ENCODE assay signal across 9 cellular contexts in genomic region chr6:138817799-138818198, GRCh38. TPM values are rescaled to one million over a fixed set of nuclear protein-coding genes. Genes with fewer than 3 reads are reported as not detected.
DNase-seq lines count a peak whose midpoint lies in the region; ATAC-seq and TF ChIP-seq lines count a peak whose summit lies in the region.
"Had no signal": no experiment of that assay in that cellular context is flagged by ENCODE, and none has a peak within 500 bp of the region (broad histone marks: within the 10 kb centered on the region; RNA-seq: fewer than 3 reads in every experiment).

No MANE protein-coding gene starts in this region.

- POLR2A ChIA-PET in OCI-LY7 (lab: Charles Lee) = interaction anchor here (0.6 to 1.4 kb wide), 3 partner anchors 13 to 557 kb away, joined by 3 to 4 read pairs (median 3); partner anchors contain the start of gene CITED2

- peak overlapping the region; percentile 11; the same call in 1 of the 2 replicates for H2AFZ ChIP-seq in OCI-LY7 (ENCODE audit: low read length)

- peak overlapping the region; percentile 43 to 65 for H3K4me3 Mint-ChIP-seq in stimulated activated naive B cell treated with anti-CD40 and anti-IgM and Interleukin-4, amounts not matched to agents 10 μg/mL and 1 μg/mL and 100 μg/mL, for 72 hours

- H3K27ac ChIP-seq in OCI-LY7 (ENCODE audit: low read depth, low read length, poor library complexity, severe bottlenecking) = no peak overlapping the region
- H3K27ac ChIP-seq: thoracic aorta had no signal

- H3K27me3 Mint-ChIP-seq in stimulated activated naive B cell treated with anti-CD40 and anti-IgM and Interleukin-4, amounts not matched to agents 10 μg/mL and 1 μg/mL and 100 μg/mL, for 72 hours = peaks cover 0 to 3% of the 10 kb centered on the region in 2 donors

- no peaks in the 10 kb centered on the region for H4K20me1 ChIP-seq in OCI-LY7 (ENCODE audit: insufficient read depth, low read length)

- no peaks in the 10 kb centered on the region for H3K36me3 Mint-ChIP-seq in stimulated activated naive B cell treated with anti-CD40 and anti-IgM and Interleukin-4, amounts not matched to agents 10 μg/mL and 1 μg/mL and 100 μg/mL, for 72 hours

- intact Hi-C loops in OCI-LY7 (cut with micrococcal nuclease; ENCODE audit: unreplicated experiment) = loop anchor here (2.0 kb wide), 3 partner anchors 291 to 547 kb away; no protein-coding TSS in a partner anchor

- H3K79me2 ChIP-seq in OCI-LY7 (ENCODE audit: insufficient read depth, low read depth, low read length) = no peaks in the 10 kb centered on the region

- no peak overlapping the region for H3K4me3 ChIP-seq in H7 (ENCODE audit: insufficient read depth, low read depth, low read length)
- no peak overlapping the region for H3K4me3 ChIP-seq in OCI-LY7 (ENCODE audit: low read depth, low read length, poor library complexity, severe bottlenecking)
- no peak overlapping the region for H3K4me3 ChIP-seq in fibroblast of pulmonary artery (replicated peaks; ENCODE audit: low read depth, low read length)
- H3K4me3 ChIP-seq: thoracic aorta had no signal

- TF ChIP-seq CTCF in OCI-LY7 (conservative IDR thresholded peaks at IDR 0.05; ENCODE audit: low read length) (no peak), fibroblast of pulmonary artery (IDR thresholded peaks at IDR 0.05; ENCODE audit: low read length, missing control alignments) (no peak)

- H3K4me1 ChIP-seq in OCI-LY7 (ENCODE audit: insufficient read depth, low read length, poor library complexity, severe bottlenecking) = peaks cover 15% of the 10 kb centered on the region

- H3K9me2 ChIP-seq in OCI-LY7 (ENCODE audit: insufficient read depth, low read length) = no peaks in the 10 kb centered on the region

- CTCF ChIA-PET in OCI-LY7 (lab: Charles Lee; ENCODE audit: unreplicated experiment) = no interaction called here

- no peaks in the 10 kb centered on the region for H3K9me3 Mint-ChIP-seq in stimulated activated naive B cell treated with anti-CD40 and anti-IgM and Interleukin-4, amounts not matched to agents 10 μg/mL and 1 μg/mL and 100 μg/mL, for 72 hours

- no peaks in the 10 kb centered on the region for H3K9me3 ChIP-seq in OCI-LY7 (ENCODE audit: low read length)
- H3K9me3 ChIP-seq: thoracic aorta had no signal

- peak overlapping the region; percentile 99 for H3K27ac Mint-ChIP-seq in stimulated activated naive B cell treated with anti-CD40 and anti-IgM and Interleukin-4, amounts not matched to agents 10 μg/mL and 1 μg/mL and 100 μg/mL, for 72 hours

- DNase-seq in AG08396 (ENCODE audit: low spot score) = peak; percentile 52
- DNase-seq in H7 = peak; percentile 46
- no peak for DNase-seq in OCI-LY7 (ENCODE audit: low spot score)
- DNase-seq in fibroblast of pulmonary artery (ENCODE audit: low read depth) = peak; percentile 66
- DNase-seq in stimulated activated naive B cell treated with anti-CD40 and anti-IgM and Interleukin-4, amounts not matched to agents 10 μg/mL and 1 μg/mL and 100 μg/mL, for 72 hours = peak; percentile 73

- no peaks in the 10 kb centered on the region for H3K36me3 ChIP-seq in H7 (replicated peaks; ENCODE audit: control insufficient read depth, insufficient read depth, low read length)
- H3K36me3 ChIP-seq in OCI-LY7 (ENCODE audit: insufficient read depth, low read length) = no peaks in the 10 kb centered on the region
- H3K36me3 ChIP-seq: thoracic aorta had no signal

- no TSS peak for BruUV-seq in OCI-LY7 (replicated peaks; lab: Mats Ljungman, UMichigan)

- H3K4me1 Mint-ChIP-seq in stimulated activated naive B cell treated with anti-CD40 and anti-IgM and Interleukin-4, amounts not matched to agents 10 μg/mL and 1 μg/mL and 100 μg/mL, for 72 hours = peaks cover 34 to 53% of the 10 kb centered on the region in 2 donors

- H3K4me2 ChIP-seq in OCI-LY7 (ENCODE audit: low read length) = no peak overlapping the region

- peak; percentile 80 to 82 for ATAC-seq in stimulated activated naive B cell treated with anti-CD40 and anti-IgM and Interleukin-4, amounts not matched to agents 10 μg/mL and 1 μg/mL and 100 μg/mL, for 72 hours (replicated peaks)
- ATAC-seq in GM21447 (IDR thresholded peaks at IDR 0.05; ENCODE audit: unreplicated experiment) = no peak
- no peak for ATAC-seq in GM19455 (IDR thresholded peaks at IDR 0.05; ENCODE audit: unreplicated experiment)
- no peak for ATAC-seq in HG03521 (IDR thresholded peaks at IDR 0.05; ENCODE audit: unreplicated experiment)

- no peaks in the 10 kb centered on the region for H3K27me3 ChIP-seq in H7 (ENCODE audit: control insufficient read depth, insufficient read depth, low read length)

RNA-seq across cellular contexts. Expression of gene ECT2L, which starts 21.9 kb away (rescaled TPM):
- total RNA-seq in H7 (2014; rRNA removed; shearing (Covaris generic)) = 0.03 TPM in 1 of 2 replicates, not detected in the other
- not detected in 2 replicates for total RNA-seq in OCI-LY7 (2014; rRNA removed; shearing (Covaris generic))
- not detected in 2 replicates for total RNA-seq in OCI-LY7 (2022)
- total RNA-seq: thoracic aorta had no signal

RNA-seq across cellular contexts. Expression of gene CCDC28A, which starts 44.2 kb away (rescaled TPM):
- 9.1 and 9.9 TPM in 2 replicates for total RNA-seq in H7 (2014; rRNA removed; shearing (Covaris generic))
- 11.0 and 13.5 TPM in 2 replicates for total RNA-seq in OCI-LY7 (2014; rRNA removed; shearing (Covaris generic))
- 20.9 and 22.4 TPM in 2 replicates for total RNA-seq in OCI-LY7 (2022)

Comparison
In these comparisons a context has a peak if more than half of its experiments do, and no peak if none do; other contexts are left out.
1. ATAC-seq: peak in stimulated activated naive B cell treated with anti-CD40 and anti-IgM and Interleukin-4, amounts not matched to agents 10 μg/mL and 1 μg/mL and 100 μg/mL, for 72 hours (2 of 2); none in GM21447 (single experiment), GM19455 (single experiment) and HG03521 (single experiment).